ENCODE assay signal across 8 cellular contexts in the genomic region with DNA sequence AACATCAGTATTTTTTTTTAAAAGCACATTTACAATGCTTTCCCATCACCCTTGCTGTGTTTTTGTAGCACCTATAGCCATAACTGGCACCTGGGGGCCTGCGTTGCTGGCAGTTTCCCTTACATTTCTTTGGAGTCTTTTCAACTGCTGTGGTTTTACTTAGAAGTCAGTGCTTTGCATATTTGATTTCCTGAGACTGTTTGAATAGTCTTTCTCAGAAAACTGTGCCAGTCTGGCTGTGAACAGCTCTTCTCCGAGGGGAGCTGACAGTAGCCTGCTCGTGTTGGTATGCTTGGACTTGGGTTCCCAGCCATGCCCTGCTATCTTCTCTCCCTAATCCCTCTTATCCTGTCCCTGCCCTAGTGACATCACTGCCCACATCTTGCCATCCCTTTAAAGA.
DNase-seq lines count a peak whose midpoint lies in the region; ATAC-seq lines count a peak whose summit lies in the region.

No MANE protein-coding gene starts in this region.

- no peaks in the 10 kb centered on the region for H3K27me3 ChIP-seq in neuronal stem cell (ENCODE audit: control insufficient read depth in 3 of 3, insufficient read depth in 3 of 3, low read depth in 1 of 3, low read length in 3 of 3)

- H3K36me3 ChIP-seq in neuronal stem cell (replicated peaks in 1 of 2; ENCODE audit: control insufficient read depth in 2 of 2, insufficient read depth in 2 of 2, low read length in 2 of 2): no peaks in the 10 kb centered on the region

- no peak overlapping the region for H3K18ac ChIP-seq in neuronal stem cell (ENCODE audit: low read length)

- H3K4ac ChIP-seq in neuronal stem cell (ENCODE audit: low read length): no peak overlapping the region

- no peak overlapping the region for H2BK15ac ChIP-seq in neuronal stem cell (ENCODE audit: low read length)

- intact Hi-C loops in left ventricle myocardium superior (cut with micrococcal nuclease): no loop called here

- H2AFZ ChIP-seq in neuronal stem cell (ENCODE audit: low read length): peak overlapping the region; percentile 62

- no peak overlapping the region for H3K14ac ChIP-seq in neuronal stem cell (ENCODE audit: low read length)

- peak; percentile 13 for DNase-seq in activated CD8-positive, alpha-beta memory T cell treated with anti-CD3 and anti-CD28 coated beads, Interleukin-2, amount 50 U/mL, for 24 hours (ENCODE audit: extremely low read depth)
- DNase-seq in neuronal stem cell (ENCODE audit: low spot score) (no peak), pons (ENCODE audit: low spot score) (no peak), left ventricle myocardium superior (no peak), NCI-H1105 treated with DMSO at 0.1 percent for 48 hours (lab: John Stamatoyannopoulos, UW) (no peak), HUDEP-2 (lab: John Stamatoyannopoulos, UW; ENCODE audit: unreplicated experiment in 76 of 76) (no peak)

- no peaks in the 10 kb centered on the region for H3K79me1 ChIP-seq in neuronal stem cell (ENCODE audit: low read depth, low read length)

- no peak overlapping the region for H3K4me2 ChIP-seq in neuronal stem cell (ENCODE audit: insufficient read depth, low read length, poor library complexity, severe bottlenecking)

- H3K9ac ChIP-seq in neuronal stem cell (ENCODE audit: low read depth, low read length, poor library complexity): no peak overlapping the region

- WGBS in neuronal stem cell (ENCODE audit: extremely low coverage in 2 of 2, insufficient read length in 2 of 2, insufficient replicate concordance in 1 of 2), 2 donors: no CpG with 5 or more reads among the region's 3 CpGs

- peaks cover 0 to 2% of the 10 kb centered on the region in 2 donors for H3K4me1 ChIP-seq in neuronal stem cell (ENCODE audit: control insufficient read depth in 2 of 2, insufficient read depth in 1 of 2, low read depth in 1 of 2, low read length in 2 of 2)

- ATAC-seq in GM19023 (IDR thresholded peaks at IDR 0.05; ENCODE audit: unreplicated experiment) (peak; percentile 63), HG03378 (IDR thresholded peaks at IDR 0.05; ENCODE audit: unreplicated experiment) (peak; percentile 67), left ventricle myocardium superior (no peak)

- no peaks in the 10 kb centered on the region for H3K9me3 ChIP-seq in neuronal stem cell (replicated peaks in 1 of 2; ENCODE audit: control insufficient read depth in 2 of 2, insufficient read depth in 1 of 2, low read depth in 1 of 2, low read length in 2 of 2)

- H4K8ac ChIP-seq in neuronal stem cell (ENCODE audit: low read depth, low read length): no peak overlapping the region

- H2AK5ac ChIP-seq in neuronal stem cell (ENCODE audit: low read depth, low read length): no peak overlapping the region

- no peak overlapping the region for H3K27ac ChIP-seq in neuronal stem cell (replicated peaks; ENCODE audit: low read length)

- no peak overlapping the region for H3K4me3 ChIP-seq in neuronal stem cell (ENCODE audit: low read length in 2 of 2)

- H4K91ac ChIP-seq in neuronal stem cell (ENCODE audit: low read depth, low read length, poor library complexity): no peak overlapping the region

- H2BK5ac ChIP-seq in neuronal stem cell (ENCODE audit: low read length): no peak overlapping the region

- H2BK120ac ChIP-seq in neuronal stem cell (ENCODE audit: low read depth, low read length): no peak overlapping the region

- no peak overlapping the region for H3K23ac ChIP-seq in neuronal stem cell (ENCODE audit: low read depth, low read length, poor library complexity)

- H2BK12ac ChIP-seq in neuronal stem cell (ENCODE audit: low read length): no peak overlapping the region
